ENCODE assay signal across 27 cellular contexts in the genomic region with DNA sequence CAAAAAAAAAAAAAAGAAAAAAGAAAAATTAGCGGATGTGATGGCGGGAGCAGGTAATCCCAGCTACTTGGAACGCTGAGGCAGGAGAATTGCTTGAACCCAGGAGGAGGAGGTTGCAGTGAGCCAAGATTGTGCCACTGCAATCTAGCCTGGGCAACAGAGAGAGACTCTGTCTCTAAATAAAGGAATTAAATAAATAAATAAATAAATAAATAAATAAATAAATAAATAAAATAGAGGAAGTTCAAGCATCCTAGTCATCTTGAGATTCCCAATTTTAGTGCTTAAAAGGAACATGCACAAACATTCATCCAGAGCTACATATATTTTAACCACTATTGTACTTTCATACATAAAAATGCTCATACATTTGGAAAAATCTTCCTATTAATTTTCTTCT.
"Had no signal": no experiment of that assay in that cellular context is flagged by ENCODE, and none has a peak within 500 bp of the region (broad histone marks: within the 10 kb centered on the region; RNA-seq: fewer than 3 reads in every experiment).

No MANE protein-coding gene starts in this region.

- H3K27ac ChIP-seq: stomach, suprapubic skin, testis, thoracic aorta, thyroid gland, tibial artery, tibial nerve, transverse colon, upper lobe of left lung, upper lobe of right lung, uterus, vagina had no signal

- H3K36me3 ChIP-seq: stomach, suprapubic skin, thoracic aorta, thyroid gland, tibial artery, tibial nerve, transverse colon, upper lobe of left lung, upper lobe of right lung, uterus, vagina had no signal

- DNase-seq: stimulated activated CD4-positive, alpha-beta T cell treated with anti-CD3 and anti-CD28 coated beads, Interleukin-2, amount 100 ng/mL, for 48 hours; stimulated activated CD4-positive, alpha-beta T cell treated with anti-CD3 and anti-CD28 coated beads, Interleukin-4, amount 100 ng/mL, for 1 hour; stimulated activated CD4-positive, alpha-beta T cell treated with anti-CD3 and anti-CD28 coated beads, Interleukin-4, amount 100 ng/mL, for 24 hours; stimulated activated CD4-positive, alpha-beta T cell treated with anti-CD3 and anti-CD28 coated beads, Interleukin-4, amount 100 ng/mL, for 4 hours; stimulated activated CD8-positive, alpha-beta memory T cell treated with anti-CD3 and anti-CD28 coated beads, Interleukin-4, amount 100 ng/mL, for 48 hours; stimulated activated naive B cell treated with anti-CD40 and anti-IgM and Interleukin-4, amounts not matched to agents 10 μg/mL and 1 μg/mL and 100 μg/mL, for 72 hours; stimulated activated naive CD4-positive, alpha-beta T cell; stimulated activated naive CD4-positive, alpha-beta T cell treated with Interleukin-2 at 50 U/mL for 16 hours; stimulated activated naive CD8-positive, alpha-beta T cell treated with anti-CD3 and anti-CD28 coated beads, Interleukin-15, amount 100 ng/mL, for 72 hours; stimulated activated naive CD8-positive, alpha-beta T cell treated with anti-CD3 and anti-CD28 coated beads, Interleukin-15, Interleukin-2, amounts not matched to agents 100 U/mL and 50 U/mL, for 24 hours; stomach; substantia nigra; testis; thyroid gland; tibial artery; transverse colon; trophoblast cell; upper lobe of left lung; upper lobe of right lung; uterus had no signal

- ATAC-seq: stimulated activated effector memory CD8-positive, alpha-beta T cell treated with anti-CD3 and anti-CD28 coated beads, Interleukin-12 subunit alpha, Interleukin-12 subunit beta, amount 100 ng/mL, for 72 hours; stimulated activated memory B cell treated with anti-CD40 and anti-IgM and Interleukin-4, amounts not matched to agents 10 μg/mL and 1 μg/mL and 100 μg/mL, for 72 hours; stimulated activated naive B cell treated with anti-CD40 and anti-IgM and Interleukin-4, amounts not matched to agents 10 μg/mL and 1 μg/mL and 100 μg/mL, for 72 hours; stimulated activated naive CD8-positive, alpha-beta T cell treated with anti-CD3 and anti-CD28 coated beads, Interleukin-15, amount 100 ng/mL, for 72 hours; stimulated activated naive CD8-positive, alpha-beta T cell treated with anti-CD3 and anti-CD28 coated beads, Interleukin-15, Interleukin-2, amounts not matched to agents 100 U/mL and 50 U/mL, for 24 hours; upper lobe of right lung had no signal

- H3K9me3 ChIP-seq: stomach, suprapubic skin, testis, thoracic aorta, thyroid gland, tibial artery, tibial nerve, transverse colon, upper lobe of left lung, upper lobe of right lung, uterus, vagina had no signal

- H3K27me3 ChIP-seq: stomach, suprapubic skin, testis, thyroid gland, tibial artery, tibial nerve, transverse colon, upper lobe of left lung, upper lobe of right lung, uterus, vagina had no signal

- FAIRE-seq: urothelium cell line had no signal

- H3K4me1 ChIP-seq: stomach, suprapubic skin, testis, thyroid gland, tibial artery, tibial nerve, transverse colon, upper lobe of left lung, upper lobe of right lung, uterus, vagina had no signal

- H3K4me3 ChIP-seq: stomach, suprapubic skin, testis, thoracic aorta, thyroid gland, tibial artery, tibial nerve, transverse colon, upper lobe of left lung, upper lobe of right lung, uterus, vagina had no signal
